In genomic region chr13:57824121-57824520, GRCh38 we compare ENCODE assay signal across 14 cellular contexts.
A peak's percentile ranks its signal among the peaks of the same experiment; 100 is the strongest.
DNase-seq lines count a peak whose midpoint lies in the region; ATAC-seq and TF ChIP-seq lines count a peak whose summit lies in the region.
"Had no signal": no experiment of that assay in that cellular context is flagged by ENCODE, and none has a peak within 500 bp of the region (broad histone marks: within the 10 kb centered on the region; RNA-seq: fewer than 3 reads in every experiment).

No MANE protein-coding gene starts in this region.

- no peak for TF ChIP-seq EP300 in upper lobe of left lung (IDR thresholded peaks at IDR 0.05)

- H3K27ac ChIP-seq in right atrium auricular region (no peak overlapping the region), heart left ventricle (no peak overlapping the region), upper lobe of left lung (no peak overlapping the region)
- H3K27ac ChIP-seq: BLaER1 treated with 17β-estradiol and CSF1 and Interleukin-3, amounts not matched to agents 10 nM and 100 nM had no signal

- ATAC-seq in Right ventricle myocardium superior (ENCODE audit: poor library complexity) = peak; percentile 71
- ATAC-seq in heart left ventricle = peak in 3 of 4 donors; percentile 42 to 79 (median 55)
- peak; percentile 16 to 26 for ATAC-seq in upper lobe of left lung (ENCODE audit: low FRiP score in 2 of 2)
- ATAC-seq in GM19324 (IDR thresholded peaks at IDR 0.05; ENCODE audit: low FRiP score, unreplicated experiment) = no peak
- ATAC-seq in mucosa of descending colon = no peak
- ATAC-seq in GM19452 (IDR thresholded peaks at IDR 0.05; ENCODE audit: unreplicated experiment) = no peak

- H3K9me3 ChIP-seq in right atrium auricular region = no peaks in the 10 kb centered on the region
- no peaks in the 10 kb centered on the region for H3K9me3 ChIP-seq in heart left ventricle
- peaks cover 4% of the 10 kb centered on the region for H3K9me3 ChIP-seq in neuron (ENCODE audit: low read length)
- no peaks in the 10 kb centered on the region for H3K9me3 ChIP-seq in upper lobe of left lung
- H3K9me3 ChIP-seq in mucosa of descending colon = peaks cover 45% of the 10 kb centered on the region
- H3K9me3 ChIP-seq: HAP-1 had no signal

- TF ChIP-seq CTCF in right atrium auricular region (IDR thresholded peaks at IDR 0.05) (no peak), heart left ventricle (IDR thresholded peaks at IDR 0.05) (no peak), upper lobe of left lung (IDR thresholded peaks at IDR 0.05) (no peak), mucosa of descending colon (IDR thresholded peaks at IDR 0.05) (no peak)

- H3K4me3 ChIP-seq in right atrium auricular region (no peak overlapping the region), heart left ventricle (no peak overlapping the region), neuron (ENCODE audit: low read length) (no peak overlapping the region), upper lobe of left lung (no peak overlapping the region), mucosa of descending colon (no peak overlapping the region)
- H3K4me3 ChIP-seq: BLaER1 treated with 17β-estradiol and CSF1 and Interleukin-3, amounts not matched to agents 10 nM and 100 nM; HAP-1 had no signal

- intact Hi-C loops in Right ventricle myocardium superior (cut with DNase I) = no loop called here
- intact Hi-C loops in heart left ventricle (cut with DNase I) = no loop called here
- intact Hi-C loops in mucosa of descending colon (cut with DNase I, micrococcal nuclease) = no loop called here

- peak overlapping the region; percentile 28 for H2AFZ ChIP-seq in neuron (ENCODE audit: low read depth, low read length)

- WGBS in heart left ventricle, 4 donors = 56 to 64% (median 61%) methylated on average over 4 of the region's 4 CpGs
- whole genome bisulfite sequencing in upper lobe of left lung, 2 donors = 71 to 94% methylated on average over 3 to 4 of the region's 4 CpGs

- H3K4me1 ChIP-seq in right atrium auricular region = no peaks in the 10 kb centered on the region
- H3K4me1 ChIP-seq in heart left ventricle = peaks cover 0 to 15% (median 0%) of the 10 kb centered on the region in 12 donors
- peaks cover 2% of the 10 kb centered on the region for H3K4me1 ChIP-seq in neuron (ENCODE audit: insufficient read depth, low read length)
- no peaks in the 10 kb centered on the region for H3K4me1 ChIP-seq in upper lobe of left lung
- H3K4me1 ChIP-seq in mucosa of descending colon (ENCODE audit: low read depth) = no peaks in the 10 kb centered on the region
- H3K4me1 ChIP-seq: HAP-1 had no signal

- H3K27me3 ChIP-seq in right atrium auricular region = no peaks in the 10 kb centered on the region
- no peaks in the 10 kb centered on the region for H3K27me3 ChIP-seq in heart left ventricle
- no peaks in the 10 kb centered on the region for H3K27me3 ChIP-seq in neuron (ENCODE audit: insufficient read depth, low read length)
- no peaks in the 10 kb centered on the region for H3K27me3 ChIP-seq in upper lobe of left lung

- no peak for DNase-seq in Right ventricle myocardium superior
- no peak for DNase-seq in right atrium auricular region (ENCODE audit: low spot score)
- DNase-seq in heart left ventricle = peak in 1 of 5 donors; percentile 30
- DNase-seq in upper lobe of left lung = peak in 1 of 2 donors; percentile 6
- no peak for DNase-seq in mucosa of descending colon
- DNase-seq: CD8-positive, alpha-beta memory T cell; DMS153; DMS79; GDM1 had no signal

- TF ChIP-seq POLR2A in heart left ventricle (IDR thresholded peaks at IDR 0.05) (no peak), upper lobe of left lung (IDR thresholded peaks at IDR 0.05) (no peak)

- H3K36me3 ChIP-seq in right atrium auricular region = no peaks in the 10 kb centered on the region
- no peaks in the 10 kb centered on the region for H3K36me3 ChIP-seq in heart left ventricle
- no peaks in the 10 kb centered on the region for H3K36me3 ChIP-seq in neuron (ENCODE audit: insufficient read depth, low read length)
- no peaks in the 10 kb centered on the region for H3K36me3 ChIP-seq in upper lobe of left lung
- no peaks in the 10 kb centered on the region for H3K36me3 ChIP-seq in mucosa of descending colon (ENCODE audit: low read depth)
- H3K36me3 ChIP-seq: BLaER1 treated with 17β-estradiol and CSF1 and Interleukin-3, amounts not matched to agents 10 nM and 100 nM; HAP-1 had no signal

Comparison
In these comparisons a context has a peak if more than half of its experiments do, and no peak if none do; other contexts are left out.
1. ATAC-seq: peak in Right ventricle myocardium superior (single experiment), heart left ventricle (3 of 4) and upper lobe of left lung (2 of 2); none in GM19324 (single experiment), mucosa of descending colon (single experiment) and GM19452 (single experiment).